In the genomic region with DNA sequence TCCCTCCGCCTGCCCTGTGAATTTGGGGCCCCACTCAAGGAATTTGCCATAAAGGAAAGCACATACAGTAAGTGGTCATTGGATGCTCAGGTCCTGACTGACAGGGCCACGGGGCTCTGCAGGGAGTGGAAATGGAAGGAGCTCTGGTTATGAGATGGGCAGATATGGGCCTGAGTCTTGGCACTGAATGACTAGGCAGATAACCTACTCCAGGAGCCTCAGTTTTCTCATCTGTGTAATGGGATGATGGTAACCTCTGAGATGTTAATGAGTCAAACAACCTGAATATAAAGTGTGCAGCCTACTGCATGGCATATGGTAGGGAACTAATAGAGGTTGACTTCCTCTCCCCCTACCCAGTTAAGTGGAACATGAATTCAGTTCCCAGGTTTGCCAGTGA, we compare ENCODE assay signal across 2 cellular contexts.
TF ChIP-seq lines count a peak whose summit lies in the region.

No MANE protein-coding gene starts in this region.

TF ChIP-seq in HepG2, 621 proteins besides CTCF, POLR2A, EP300 and RAD21:
- TF ChIP-seq ZNF770 (CRISPR knock-in tag; IDR thresholded peaks at IDR 0.05) (no peak), ZNF724P (CRISPR knock-in tag; IDR thresholded peaks at IDR 0.05; ENCODE audit: borderline replicate concordance) (no peak), ZNF629 (CRISPR knock-in tag; conservative IDR thresholded peaks at IDR 0.05) (peak; percentile 90), SOX5 (CRISPR knock-in tag; IDR thresholded peaks at IDR 0.05; ENCODE audit: borderline replicate concordance) (no peak), HNRNPL (IDR thresholded peaks at IDR 0.05; ENCODE audit: low read depth, low read length) (no peak), ZFYVE20 (CRISPR knock-in tag; IDR thresholded peaks at IDR 0.05; ENCODE audit: borderline replicate concordance, low read depth) (no peak), ZMYM3 (CRISPR knock-in tag; IDR thresholded peaks at IDR 0.05) (peak; percentile 32; the same call in 1 of the 2 replicates), CHD4 (IDR thresholded peaks at IDR 0.05; ENCODE audit: borderline replicate concordance, low read length) (0 out of 2 replicates have a peak, but pooled peaks have one; percentile 55)
TF ChIP-seq in HepG2: peak in this region for 3.

TF ChIP-seq in H1, 55 proteins besides CTCF, POLR2A, EP300 and RAD21:
- TF ChIP-seq KDM1A (IDR thresholded peaks at IDR 0.05; ENCODE audit: borderline replicate concordance, low read length) (peak; percentile 40; the same call in 1 of the 2 replicates), BRCA1 (IDR thresholded peaks at IDR 0.05; ENCODE audit: low read depth, low read length) (no peak), POLR2AphosphoS5 (IDR thresholded peaks at IDR 0.05; ENCODE audit: low read depth, low read length) (no peak)
- TF ChIP-seq, protein P1, sequence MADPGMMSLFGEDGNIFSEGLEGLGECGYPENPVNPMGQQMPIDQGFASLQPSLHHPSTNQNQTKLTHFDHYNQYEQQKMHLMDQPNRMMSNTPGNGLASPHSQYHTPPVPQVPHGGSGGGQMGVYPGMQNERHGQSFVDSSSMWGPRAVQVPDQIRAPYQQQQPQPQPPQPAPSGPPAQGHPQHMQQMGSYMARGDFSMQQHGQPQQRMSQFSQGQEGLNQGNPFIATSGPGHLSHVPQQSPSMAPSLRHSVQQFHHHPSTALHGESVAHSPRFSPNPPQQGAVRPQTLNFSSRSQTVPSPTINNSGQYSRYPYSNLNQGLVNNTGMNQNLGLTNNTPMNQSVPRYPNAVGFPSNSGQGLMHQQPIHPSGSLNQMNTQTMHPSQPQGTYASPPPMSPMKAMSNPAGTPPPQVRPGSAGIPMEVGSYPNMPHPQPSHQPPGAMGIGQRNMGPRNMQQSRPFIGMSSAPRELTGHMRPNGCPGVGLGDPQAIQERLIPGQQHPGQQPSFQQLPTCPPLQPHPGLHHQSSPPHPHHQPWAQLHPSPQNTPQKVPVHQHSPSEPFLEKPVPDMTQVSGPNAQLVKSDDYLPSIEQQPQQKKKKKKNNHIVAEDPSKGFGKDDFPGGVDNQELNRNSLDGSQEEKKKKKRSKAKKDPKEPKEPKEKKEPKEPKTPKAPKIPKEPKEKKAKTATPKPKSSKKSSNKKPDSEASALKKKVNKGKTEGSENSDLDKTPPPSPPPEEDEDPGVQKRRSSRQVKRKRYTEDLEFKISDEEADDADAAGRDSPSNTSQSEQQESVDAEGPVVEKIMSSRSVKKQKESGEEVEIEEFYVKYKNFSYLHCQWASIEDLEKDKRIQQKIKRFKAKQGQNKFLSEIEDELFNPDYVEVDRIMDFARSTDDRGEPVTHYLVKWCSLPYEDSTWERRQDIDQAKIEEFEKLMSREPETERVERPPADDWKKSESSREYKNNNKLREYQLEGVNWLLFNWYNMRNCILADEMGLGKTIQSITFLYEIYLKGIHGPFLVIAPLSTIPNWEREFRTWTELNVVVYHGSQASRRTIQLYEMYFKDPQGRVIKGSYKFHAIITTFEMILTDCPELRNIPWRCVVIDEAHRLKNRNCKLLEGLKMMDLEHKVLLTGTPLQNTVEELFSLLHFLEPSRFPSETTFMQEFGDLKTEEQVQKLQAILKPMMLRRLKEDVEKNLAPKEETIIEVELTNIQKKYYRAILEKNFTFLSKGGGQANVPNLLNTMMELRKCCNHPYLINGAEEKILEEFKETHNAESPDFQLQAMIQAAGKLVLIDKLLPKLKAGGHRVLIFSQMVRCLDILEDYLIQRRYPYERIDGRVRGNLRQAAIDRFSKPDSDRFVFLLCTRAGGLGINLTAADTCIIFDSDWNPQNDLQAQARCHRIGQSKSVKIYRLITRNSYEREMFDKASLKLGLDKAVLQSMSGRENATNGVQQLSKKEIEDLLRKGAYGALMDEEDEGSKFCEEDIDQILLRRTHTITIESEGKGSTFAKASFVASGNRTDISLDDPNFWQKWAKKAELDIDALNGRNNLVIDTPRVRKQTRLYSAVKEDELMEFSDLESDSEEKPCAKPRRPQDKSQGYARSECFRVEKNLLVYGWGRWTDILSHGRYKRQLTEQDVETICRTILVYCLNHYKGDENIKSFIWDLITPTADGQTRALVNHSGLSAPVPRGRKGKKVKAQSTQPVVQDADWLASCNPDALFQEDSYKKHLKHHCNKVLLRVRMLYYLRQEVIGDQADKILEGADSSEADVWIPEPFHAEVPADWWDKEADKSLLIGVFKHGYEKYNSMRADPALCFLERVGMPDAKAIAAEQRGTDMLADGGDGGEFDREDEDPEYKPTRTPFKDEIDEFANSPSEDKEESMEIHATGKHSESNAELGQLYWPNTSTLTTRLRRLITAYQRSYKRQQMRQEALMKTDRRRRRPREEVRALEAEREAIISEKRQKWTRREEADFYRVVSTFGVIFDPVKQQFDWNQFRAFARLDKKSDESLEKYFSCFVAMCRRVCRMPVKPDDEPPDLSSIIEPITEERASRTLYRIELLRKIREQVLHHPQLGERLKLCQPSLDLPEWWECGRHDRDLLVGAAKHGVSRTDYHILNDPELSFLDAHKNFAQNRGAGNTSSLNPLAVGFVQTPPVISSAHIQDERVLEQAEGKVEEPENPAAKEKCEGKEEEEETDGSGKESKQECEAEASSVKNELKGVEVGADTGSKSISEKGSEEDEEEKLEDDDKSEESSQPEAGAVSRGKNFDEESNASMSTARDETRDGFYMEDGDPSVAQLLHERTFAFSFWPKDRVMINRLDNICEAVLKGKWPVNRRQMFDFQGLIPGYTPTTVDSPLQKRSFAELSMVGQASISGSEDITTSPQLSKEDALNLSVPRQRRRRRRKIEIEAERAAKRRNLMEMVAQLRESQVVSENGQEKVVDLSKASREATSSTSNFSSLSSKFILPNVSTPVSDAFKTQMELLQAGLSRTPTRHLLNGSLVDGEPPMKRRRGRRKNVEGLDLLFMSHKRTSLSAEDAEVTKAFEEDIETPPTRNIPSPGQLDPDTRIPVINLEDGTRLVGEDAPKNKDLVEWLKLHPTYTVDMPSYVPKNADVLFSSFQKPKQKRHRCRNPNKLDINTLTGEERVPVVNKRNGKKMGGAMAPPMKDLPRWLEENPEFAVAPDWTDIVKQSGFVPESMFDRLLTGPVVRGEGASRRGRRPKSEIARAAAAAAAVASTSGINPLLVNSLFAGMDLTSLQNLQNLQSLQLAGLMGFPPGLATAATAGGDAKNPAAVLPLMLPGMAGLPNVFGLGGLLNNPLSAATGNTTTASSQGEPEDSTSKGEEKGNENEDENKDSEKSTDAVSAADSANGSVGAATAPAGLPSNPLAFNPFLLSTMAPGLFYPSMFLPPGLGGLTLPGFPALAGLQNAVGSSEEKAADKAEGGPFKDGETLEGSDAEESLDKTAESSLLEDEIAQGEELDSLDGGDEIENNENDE (IDR thresholded peaks at IDR 0.05; ENCODE audit: insufficient replicate concordance, low read length): no peak
